ENCODE assay signal across 7 cellular contexts in genomic region chr15:69159805-69160140, GRCh38. TPM values are rescaled to one million over a fixed set of nuclear protein-coding genes. Genes with fewer than 3 reads are reported as not detected.
DNase-seq lines count a peak whose midpoint lies in the region; ATAC-seq lines count a peak whose summit lies in the region.

No MANE protein-coding gene starts in this region.

- H3K4me3 ChIP-seq in HUES64 (ENCODE audit: low read length): peak overlapping the region; percentile 80
- H3K4me3 ChIP-seq in adipocyte (ENCODE audit: low read length): peak overlapping the region; percentile 91
- peak overlapping the region; percentile 91 to 99 (median 94) for H3K4me3 ChIP-seq in subcutaneous abdominal adipose tissue (ENCODE audit: low read depth in 1 of 5, low read length in 5 of 5)

- 28% methylated on average over 7 of the region's 7 CpGs for WGBS in HUES64

- H3K9me3 ChIP-seq in HUES64 (ENCODE audit: insufficient read depth, low read depth, low read length) (no peaks in the 10 kb centered on the region), adipocyte (ENCODE audit: control insufficient read depth, low read length) (no peaks in the 10 kb centered on the region), subcutaneous abdominal adipose tissue (ENCODE audit: control insufficient read depth in 5 of 5, low read length in 5 of 5) (no peaks in the 10 kb centered on the region)

- H3K9ac ChIP-seq in HUES64 (ENCODE audit: low read depth, low read length) (peak overlapping the region; percentile 61), adipocyte (ENCODE audit: low read length) (peak overlapping the region; percentile 92), subcutaneous abdominal adipose tissue (ENCODE audit: low read length in 5 of 5) (peak overlapping the region; percentile 38 to 86 (median 59))

- H3K36me3 ChIP-seq in HUES64 (ENCODE audit: insufficient read depth, low read length) (no peaks in the 10 kb centered on the region), adipocyte (ENCODE audit: control insufficient read depth, insufficient read depth, low read length, severe bottlenecking) (no peaks in the 10 kb centered on the region), subcutaneous abdominal adipose tissue (ENCODE audit: control insufficient read depth in 5 of 5, insufficient read depth in 5 of 5, low read length in 5 of 5) (no peaks in the 10 kb centered on the region)

- DNase-seq in adipocyte (ENCODE audit: low read depth): no peak
- DNase-seq in stimulated activated naive CD4-positive, alpha-beta T cell (lab: John Stamatoyannopoulos, UW): no peak
- no peak for DNase-seq in HuH-7.5 (ENCODE audit: low spot score)

- 0 out of 2 replicates have a peak, but pooled peaks cover 5% of the 10 kb centered on the region for H3K4me1 ChIP-seq in HUES64 (ENCODE audit: insufficient read depth, low read length)
- H3K4me1 ChIP-seq in adipocyte (ENCODE audit: control insufficient read depth, insufficient read depth, low read length): peaks cover 14% of the 10 kb centered on the region
- peaks cover 0 to 22% (median 15%) of the 10 kb centered on the region in 5 donors for H3K4me1 ChIP-seq in subcutaneous abdominal adipose tissue (ENCODE audit: control insufficient read depth in 5 of 5, insufficient read depth in 5 of 5, low read length in 5 of 5)

- ATAC-seq in HG03354 (IDR thresholded peaks at IDR 0.05; ENCODE audit: poor library complexity, severe bottlenecking, unreplicated experiment): no peak

- H3K27me3 ChIP-seq in HUES64 (ENCODE audit: insufficient read depth, low read length): peaks cover 19% of the 10 kb centered on the region
- no peaks in the 10 kb centered on the region for H3K27me3 ChIP-seq in adipocyte (replicated peaks; ENCODE audit: control insufficient read depth, insufficient read depth, low read length)
- H3K27me3 ChIP-seq in layer of hippocampus (ENCODE audit: control insufficient read depth, insufficient read depth, low read length): no peaks in the 10 kb centered on the region
- no peaks in the 10 kb centered on the region for H3K27me3 ChIP-seq in subcutaneous abdominal adipose tissue (ENCODE audit: control insufficient read depth in 5 of 5, insufficient read depth in 4 of 5, low read length in 5 of 5)

- peak overlapping the region; percentile 1; the same call in 1 of the 2 replicates for H3K27ac ChIP-seq in HUES64 (ENCODE audit: low read depth, low read length)
- H3K27ac ChIP-seq in layer of hippocampus (ENCODE audit: low read depth, low read length): peak overlapping the region; percentile 94
- no peak overlapping the region for H3K27ac ChIP-seq in subcutaneous abdominal adipose tissue (ENCODE audit: low read depth, low read length)

RNA-seq across cellular contexts. Expression of gene GLCE, which starts 0.7 kb away (rescaled TPM):
- polyA plus RNA-seq in HUES64 (2013, experiment 1 of 2): 10.9 TPM
- 8.7 TPM for polyA plus RNA-seq in HUES64 (2013, experiment 2 of 2)
